Comparison of ENCODE assay signal across 19 cellular contexts in the genomic region with DNA sequence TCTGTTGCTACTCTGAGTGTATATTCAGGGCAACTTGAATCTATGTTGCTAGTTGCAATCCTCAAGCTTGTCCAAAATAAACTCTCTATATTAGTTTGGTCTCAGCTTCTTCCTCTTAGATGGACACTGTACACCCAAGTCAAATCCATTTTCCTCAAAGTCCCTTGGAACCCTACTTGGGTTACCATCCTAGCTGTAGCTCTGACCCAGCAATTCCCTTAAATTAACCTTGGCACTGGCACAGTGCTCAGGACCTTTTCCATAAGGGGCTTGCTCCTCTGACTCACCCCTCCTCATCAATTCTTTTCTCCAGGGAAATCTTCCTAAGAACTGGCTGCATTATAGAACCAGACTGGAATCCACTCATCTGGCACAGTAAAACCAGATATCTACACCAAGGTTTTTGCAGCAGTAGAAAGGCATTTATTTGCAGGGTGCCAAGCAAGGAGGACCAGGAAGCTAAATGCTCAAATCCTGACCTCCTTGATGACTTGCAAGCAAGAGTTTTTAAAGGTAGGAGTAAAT.
"Had no signal": no experiment of that assay in that cellular context is flagged by ENCODE, and none has a peak within 500 bp of the region (broad histone marks: within the 10 kb centered on the region; RNA-seq: fewer than 3 reads in every experiment).

No MANE protein-coding gene starts in this region.

- H3K4me1 ChIP-seq: adrenal gland, colonic mucosa, foreskin keratinocyte, left lung, transverse colon, vagina had no signal

- H3K36me3 ChIP-seq: adrenal gland, colonic mucosa, heart left ventricle, left lung, transverse colon, vagina had no signal

- DNase-seq: activated CD4-positive, alpha-beta T cell treated with anti-CD3 and anti-CD28 coated beads for 36 hours; activated CD4-positive, alpha-beta T cell treated with anti-CD3 and anti-CD28 coated beads, Interleukin-2, amount 50 U/mL, for 48 hours; activated gamma-delta T cell; adrenal gland; central memory CD4-positive, alpha-beta T cell; colonic mucosa; foreskin keratinocyte; heart left ventricle; left lung; occipital lobe; retina; stimulated activated naive CD4-positive, alpha-beta T cell treated with Interleukin-2 at 50 U/mL for 16 hours; transverse colon had no signal

- H3K36me3 Mint-ChIP-seq: activated naive CD4-positive, alpha-beta T cell treated with anti-CD3 and anti-CD28 coated beads, Interleukin-2, amount 50 U/mL, for 24 hours; brain had no signal

- ATAC-seq: activated CD4-positive, alpha-beta T cell treated with anti-CD3 and anti-CD28 coated beads for 36 hours; foreskin keratinocyte; heart left ventricle; left lung; WTC11 had no signal

- FAIRE-seq: TTC549 had no signal

- H3K27me3 ChIP-seq: adrenal gland, colonic mucosa, foreskin keratinocyte, heart left ventricle, left lung, transverse colon, vagina had no signal

- H3K27ac ChIP-seq: adrenal gland, colonic mucosa, foreskin keratinocyte, heart left ventricle, left lung, transverse colon, vagina had no signal

- H3K9me3 Mint-ChIP-seq: activated naive CD4-positive, alpha-beta T cell treated with anti-CD3 and anti-CD28 coated beads, Interleukin-2, amount 50 U/mL, for 24 hours; brain; T-helper 2 cell treated with Interferon-gamma antibody and Interleukin-4, amounts not matched to agents 5 μg/mL and 100 μg/mL, for 36 hours had no signal

- H3K27ac Mint-ChIP-seq: activated CD4-positive, alpha-beta T cell treated with anti-CD3 and anti-CD28 coated beads for 36 hours; activated naive CD4-positive, alpha-beta T cell treated with anti-CD3 and anti-CD28 coated beads, Interleukin-2, amount 50 U/mL, for 24 hours; brain; T-helper 2 cell treated with Interferon-gamma antibody and Interleukin-4, amounts not matched to agents 5 μg/mL and 100 μg/mL, for 36 hours; WTC11 had no signal

- H3K4me3 Mint-ChIP-seq: activated CD4-positive, alpha-beta T cell treated with anti-CD3 and anti-CD28 coated beads for 36 hours; activated naive CD4-positive, alpha-beta T cell treated with anti-CD3 and anti-CD28 coated beads, Interleukin-2, amount 50 U/mL, for 24 hours; brain; T-helper 2 cell treated with Interferon-gamma antibody and Interleukin-4, amounts not matched to agents 5 μg/mL and 100 μg/mL, for 36 hours; WTC11 had no signal

- H3K4me1 Mint-ChIP-seq: activated CD4-positive, alpha-beta T cell treated with anti-CD3 and anti-CD28 coated beads for 36 hours; activated naive CD4-positive, alpha-beta T cell treated with anti-CD3 and anti-CD28 coated beads, Interleukin-2, amount 50 U/mL, for 24 hours; brain had no signal

- H3K9me3 ChIP-seq: adrenal gland, colonic mucosa, heart left ventricle, left lung, transverse colon, vagina had no signal

- H3K4me3 ChIP-seq: adrenal gland, colonic mucosa, heart left ventricle, left lung, transverse colon, vagina had no signal
